19 cellular contexts compared by ENCODE assay signal in the genomic region with DNA sequence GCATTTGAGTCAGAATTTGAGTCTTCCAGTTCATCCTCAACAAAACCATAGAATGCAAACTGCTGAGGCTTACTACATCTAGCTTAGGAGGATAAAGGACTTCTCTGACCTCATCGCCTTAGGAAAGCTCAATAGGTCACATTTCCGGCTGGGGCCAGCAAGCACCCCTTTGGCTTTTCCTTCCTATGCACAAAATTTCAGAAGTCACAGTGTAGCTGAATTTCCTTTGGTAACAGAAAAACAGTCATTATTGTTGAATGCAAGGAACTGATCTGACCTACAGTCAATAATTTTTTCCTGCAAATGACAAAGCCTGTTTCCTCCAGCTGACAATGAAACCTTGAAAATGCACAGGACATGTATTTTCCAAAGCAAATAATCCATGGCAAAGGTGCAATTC. TPM values are rescaled to one million over a fixed set of nuclear protein-coding genes. Genes with fewer than 3 reads are reported as not detected.
DNase-seq lines count a peak whose midpoint lies in the region; ATAC-seq, FAIRE-seq and TF ChIP-seq lines count a peak whose summit lies in the region.
"Had no signal": no experiment of that assay in that cellular context is flagged by ENCODE, and none has a peak within 500 bp of the region (broad histone marks: within the 10 kb centered on the region; RNA-seq: fewer than 3 reads in every experiment).

No MANE protein-coding gene starts in this region.

- H3K4me3 ChIP-seq in astrocyte (ENCODE audit: insufficient read depth, low read depth, low read length) (no peak overlapping the region), endothelial cell of umbilical vein (replicated peaks in 1 of 3; ENCODE audit: insufficient read depth in 1 of 3, low read depth in 1 of 3, low read length in 3 of 3) (no peak overlapping the region), subcutaneous abdominal adipose tissue (ENCODE audit: low read depth in 1 of 5, low read length in 5 of 5) (no peak overlapping the region)
- H3K4me3 ChIP-seq: K562 had no signal

- H3K27ac ChIP-seq in astrocyte (ENCODE audit: low read depth, low read length): no peak overlapping the region
- no peak overlapping the region for H3K27ac ChIP-seq in endothelial cell of umbilical vein (ENCODE audit: insufficient read depth, low read depth, low read length)
- peak overlapping the region; percentile 48 for H3K27ac ChIP-seq in subcutaneous abdominal adipose tissue (ENCODE audit: low read depth, low read length)

- intact Hi-C loops in endothelial cell of umbilical vein (cut with micrococcal nuclease): loop anchor here (1.0 to 2.0 kb wide), 2 partner anchors 31 to 201 kb away; no protein-coding TSS in a partner anchor

- no peaks in the 10 kb centered on the region for H3K36me3 ChIP-seq in astrocyte (ENCODE audit: insufficient read depth, low read length)
- H3K36me3 ChIP-seq in endothelial cell of umbilical vein (ENCODE audit: control insufficient read depth in 2 of 2, extremely low read depth in 1 of 2, insufficient read depth in 2 of 2, low read length in 2 of 2): no peaks in the 10 kb centered on the region
- H3K36me3 ChIP-seq in subcutaneous abdominal adipose tissue (ENCODE audit: control insufficient read depth in 5 of 5, insufficient read depth in 5 of 5, low read length in 5 of 5): no peaks in the 10 kb centered on the region

- no peak overlapping the region for H3K4me3 Mint-ChIP-seq in astrocyte (ENCODE audit: unreplicated experiment)
- H3K4me3 Mint-ChIP-seq in neural crest cell: peak overlapping the region; percentile 79
- H3K4me3 Mint-ChIP-seq in activated CD8-positive, alpha-beta T cell treated with anti-CD3 and anti-CD28 coated beads, Interleukin-2, amount 10 ng/mL, durations not matched to agents 7 days and 5 days: no peak overlapping the region
- H3K4me3 Mint-ChIP-seq: CD8-positive, alpha-beta memory T cell had no signal

- DNase-seq in astrocyte (ENCODE audit: low read depth): no peak
- peak; percentile 76 for DNase-seq in endothelial cell of umbilical vein (ENCODE audit: low read depth, low spot score)
- no peak for DNase-seq in neural crest cell (ENCODE audit: low read depth, low spot score)
- DNase-seq in NCI-H1092 (lab: John Stamatoyannopoulos, UW): no peak
- DNase-seq in activated CD8-positive, alpha-beta T cell treated with anti-CD3 and anti-CD28 coated beads, Interleukin-2, amount 10 ng/mL, durations not matched to agents 7 days and 5 days: no peak
- DNase-seq: ACHN; C1 segment of cervical spinal cord; CD8-positive, alpha-beta memory T cell; DMS53; EL; NCI-H1694 treated with DMSO at 0.1 percent for 48 hours; NCI-H510A treated with DMSO at 0.1 percent for 48 hours; NCI-H774; SHP77 had no signal

- peak overlapping the region; percentile 77 for H3K27ac Mint-ChIP-seq in astrocyte (ENCODE audit: unreplicated experiment)
- H3K27ac Mint-ChIP-seq in neural crest cell (ENCODE audit: unreplicated experiment): peak overlapping the region; percentile 93
- H3K27ac Mint-ChIP-seq in activated CD8-positive, alpha-beta T cell treated with anti-CD3 and anti-CD28 coated beads, Interleukin-2, amount 10 ng/mL, durations not matched to agents 7 days and 5 days: no peak overlapping the region
- H3K27ac Mint-ChIP-seq: CD8-positive, alpha-beta memory T cell had no signal

- no peak for TF ChIP-seq POLR2A in endothelial cell of umbilical vein (IDR thresholded peaks at IDR 0.05; ENCODE audit: low read depth, low read length)

- no TSS peak for BruUV-seq in endothelial cell of umbilical vein (replicated peaks; lab: Mats Ljungman, UMichigan)

- TF ChIP-seq CTCF in astrocyte (IDR thresholded peaks at IDR 0.05; ENCODE audit: insufficient read depth, low read depth, low read length) (no peak), endothelial cell of umbilical vein (IDR thresholded peaks at IDR 0.05; ENCODE audit: extremely low read depth in 1 of 2, insufficient read depth in 1 of 2, low read depth in 1 of 2, low read length in 2 of 2) (no peak), neural crest cell (conservative IDR thresholded peaks at IDR 0.05) (no peak)

- ATAC-seq in activated CD8-positive, alpha-beta T cell treated with anti-CD3 and anti-CD28 coated beads, Interleukin-2, amount 10 ng/mL, durations not matched to agents 7 days and 5 days: no peak
- no peak for ATAC-seq in HG03378 (IDR thresholded peaks at IDR 0.05; ENCODE audit: unreplicated experiment)
- ATAC-seq: K562 had no signal

- POLR2A ChIA-PET in endothelial cell of umbilical vein (lab: Charles Lee): interaction anchor here (0.7 kb wide), 1 partner anchor 178 kb away, joined by 3 read pairs; no protein-coding TSS in a partner anchor
- POLR2A ChIA-PET in activated CD8-positive, alpha-beta T cell treated with anti-CD3 and anti-CD28 coated beads, Interleukin-2, amount 10 ng/mL, durations not matched to agents 7 days and 5 days (lab: Charles Lee): no interaction called here

- H3K27me3 ChIP-seq in astrocyte (ENCODE audit: insufficient read depth, low read length): no peaks in the 10 kb centered on the region
- H3K27me3 ChIP-seq in endothelial cell of umbilical vein (ENCODE audit: control insufficient read depth in 2 of 2, insufficient read depth in 2 of 2, low read length in 2 of 2): peaks cover 2 to 3% of the 10 kb centered on the region in 2 experiments
- no peaks in the 10 kb centered on the region for H3K27me3 ChIP-seq in subcutaneous abdominal adipose tissue (ENCODE audit: control insufficient read depth in 5 of 5, insufficient read depth in 4 of 5, low read length in 5 of 5)

- H4K20me1 ChIP-seq in astrocyte (ENCODE audit: insufficient read depth, low read length): no peaks in the 10 kb centered on the region
- no peaks in the 10 kb centered on the region for H4K20me1 ChIP-seq in endothelial cell of umbilical vein (replicated peaks; ENCODE audit: control insufficient read depth, extremely low read depth, insufficient read depth, low read length)

- H2AFZ ChIP-seq in astrocyte (ENCODE audit: low read depth, low read length) (no peak overlapping the region), endothelial cell of umbilical vein (ENCODE audit: low read depth, low read length) (no peak overlapping the region)

- H3K4me1 ChIP-seq in astrocyte (ENCODE audit: insufficient read depth, low read length) (no peaks in the 10 kb centered on the region), endothelial cell of umbilical vein (ENCODE audit: control insufficient read depth, extremely low read depth, insufficient read depth, low read length) (peaks cover 4% of the 10 kb centered on the region), subcutaneous abdominal adipose tissue (ENCODE audit: control insufficient read depth in 5 of 5, insufficient read depth in 5 of 5, low read length in 5 of 5) (peaks cover 3 to 57% (median 5%) of the 10 kb centered on the region in 5 donors)

- H3K27me3 Mint-ChIP-seq in astrocyte (ENCODE audit: low read depth, unreplicated experiment) (no peaks in the 10 kb centered on the region), neural crest cell (ENCODE audit: low read depth) (no peaks in the 10 kb centered on the region)
- H3K27me3 Mint-ChIP-seq in activated CD8-positive, alpha-beta T cell treated with anti-CD3 and anti-CD28 coated beads, Interleukin-2, amount 10 ng/mL, durations not matched to agents 7 days and 5 days (ENCODE audit: low read depth): peaks cover 12% of the 10 kb centered on the region

- no peaks in the 10 kb centered on the region for H3K79me2 ChIP-seq in astrocyte (ENCODE audit: insufficient read depth, low read length)
- H3K79me2 ChIP-seq in endothelial cell of umbilical vein (ENCODE audit: control insufficient read depth, insufficient read depth, low read length): no peaks in the 10 kb centered on the region

- H3K9ac ChIP-seq in astrocyte (ENCODE audit: low read length): no peak overlapping the region
- H3K9ac ChIP-seq in endothelial cell of umbilical vein (replicated peaks; ENCODE audit: extremely low read depth, insufficient read depth, low read length): no peak overlapping the region
- no peak overlapping the region for H3K9ac ChIP-seq in subcutaneous abdominal adipose tissue (ENCODE audit: low read length in 5 of 5)

- no peaks in the 10 kb centered on the region for H3K9me1 ChIP-seq in endothelial cell of umbilical vein (replicated peaks; ENCODE audit: control insufficient read depth, extremely low read depth, insufficient read depth, low read length)

- FAIRE-seq in astrocyte (lab: Jason Lieb, UNC): no peak
- FAIRE-seq in endothelial cell of umbilical vein (lab: Jason Lieb, UNC): peak; percentile 90
- FAIRE-seq: GM12892, H1, K562 had no signal

- no peak overlapping the region for H3K4me2 ChIP-seq in astrocyte (ENCODE audit: low read length)
- H3K4me2 ChIP-seq in endothelial cell of umbilical vein (ENCODE audit: insufficient read depth, low read length): peak overlapping the region; percentile 10

- CTCF ChIA-PET in endothelial cell of umbilical vein (lab: Charles Lee): interaction anchor here (0.8 to 1.5 kb wide), 4 partner anchors 9 to 200 kb away, joined by 3 to 11 read pairs (median 4); no protein-coding TSS in a partner anchor
- CTCF ChIA-PET in activated CD8-positive, alpha-beta T cell treated with anti-CD3 and anti-CD28 coated beads, Interleukin-2, amount 10 ng/mL, durations not matched to agents 7 days and 5 days (lab: Charles Lee): interaction anchor here (1.3 kb wide), 1 partner anchor 32 kb away, joined by 3 read pairs; no protein-coding TSS in a partner anchor

- peaks cover 12% of the 10 kb centered on the region for H3K4me1 Mint-ChIP-seq in astrocyte (ENCODE audit: low read depth, unreplicated experiment)
- H3K4me1 Mint-ChIP-seq in neural crest cell: peaks cover 73% of the 10 kb centered on the region
- no peaks in the 10 kb centered on the region for H3K4me1 Mint-ChIP-seq in activated CD8-positive, alpha-beta T cell treated with anti-CD3 and anti-CD28 coated beads, Interleukin-2, amount 10 ng/mL, durations not matched to agents 7 days and 5 days (ENCODE audit: low read depth)
- H3K4me1 Mint-ChIP-seq: CD8-positive, alpha-beta memory T cell had no signal

- H3K9me3 ChIP-seq in astrocyte (ENCODE audit: insufficient read depth, low read depth, low read length): no peaks in the 10 kb centered on the region
- H3K9me3 ChIP-seq in endothelial cell of umbilical vein (replicated peaks; ENCODE audit: control insufficient read depth, insufficient read depth, low read length): no peaks in the 10 kb centered on the region
- peaks cover 2 to 7% (median 4%) of the 10 kb centered on the region in 5 donors for H3K9me3 ChIP-seq in subcutaneous abdominal adipose tissue (ENCODE audit: control insufficient read depth in 5 of 5, low read length in 5 of 5)

- dilution Hi-C loops in endothelial cell of umbilical vein (cut with MboI; ENCODE audit: extremely low pct_ligation_motif_present, low sequenced_read_pairs): no loop called here

- H3K9me3 Mint-ChIP-seq in astrocyte (ENCODE audit: unreplicated experiment): no peaks in the 10 kb centered on the region
- peaks cover 11% of the 10 kb centered on the region for H3K9me3 Mint-ChIP-seq in neural crest cell
- no peaks in the 10 kb centered on the region for H3K9me3 Mint-ChIP-seq in activated CD8-positive, alpha-beta T cell treated with anti-CD3 and anti-CD28 coated beads, Interleukin-2, amount 10 ng/mL, durations not matched to agents 7 days and 5 days (ENCODE audit: insufficient read depth)

- H3K36me3 Mint-ChIP-seq in astrocyte (ENCODE audit: low read depth, unreplicated experiment): no peaks in the 10 kb centered on the region
- H3K36me3 Mint-ChIP-seq in neural crest cell (ENCODE audit: low read depth): peaks cover 10% of the 10 kb centered on the region
- H3K36me3 Mint-ChIP-seq in activated CD8-positive, alpha-beta T cell treated with anti-CD3 and anti-CD28 coated beads, Interleukin-2, amount 10 ng/mL, durations not matched to agents 7 days and 5 days (ENCODE audit: low read depth): no peaks in the 10 kb centered on the region

RNA-seq across cellular contexts. Expression of gene LRCH1, which starts 32.8 kb away (rescaled TPM):
- 17.4 and 17.7 TPM in 2 replicates for total RNA-seq in astrocyte
- total RNA-seq in endothelial cell of umbilical vein: 16.5 and 24.0 TPM in 2 replicates
- 4.0 and 5.4 TPM in 2 replicates for polyA plus RNA-seq in endothelial cell of umbilical vein
- 5.9 and 6.3 TPM in 2 replicates for polyA plus RNA-seq in endothelial cell of umbilical vein (2011; cell fraction: cytosol; rRNA removed)
- polyA plus RNA-seq in endothelial cell of umbilical vein (2011; cell fraction: nucleus; rRNA removed): 18.1 and 21.6 TPM in 2 replicates
- polyA plus RNA-seq in endothelial cell of umbilical vein (2012): 5.7 and 8.4 TPM in 2 replicates
- polyA minus RNA-seq in endothelial cell of umbilical vein: 18.3 and 18.8 TPM in 2 replicates
- 5.9 TPM for polyA minus RNA-seq in endothelial cell of umbilical vein (2011; cell fraction: cytosol; rRNA and poly(A)+ RNA removed)
- polyA minus RNA-seq in endothelial cell of umbilical vein (2011; cell fraction: nucleus; rRNA and poly(A)+ RNA removed): 45.9 and 62.8 TPM in 2 replicates
- total RNA-seq in neural crest cell: 15.4 and 15.8 TPM in 2 replicates
- total RNA-seq in activated CD8-positive, alpha-beta T cell treated with anti-CD3 and anti-CD28 coated beads, Interleukin-2, amount 10 ng/mL, durations not matched to agents 7 days and 5 days: 10 to 100 TPM; 15.3 to 18.0 TPM
